In genomic region chr15:66711886-66712285, GRCh38 we compare ENCODE assay signal across 10 cellular contexts.
"Had no signal": no experiment of that assay in that cellular context is flagged by ENCODE, and none has a peak within 500 bp of the region (broad histone marks: within the 10 kb centered on the region; RNA-seq: fewer than 3 reads in every experiment).

No MANE protein-coding gene starts in this region.

- H3K27ac ChIP-seq: psoas muscle had no signal

- H3K4me3 ChIP-seq: psoas muscle had no signal

- DNase-seq: activated CD4-positive, alpha-beta T cell treated with anti-CD3 and anti-CD28 coated beads, Interleukin-2, amount 50 U/mL, for 1 hour; activated CD4-positive, CD25-positive, alpha-beta regulatory T cell; activated naive CD4-positive, alpha-beta T cell treated with anti-CD3 and anti-CD28 coated beads, Interleukin-2, amount 50 U/mL, for 16 hours; amniotic stem cell; naive thymus-derived CD8-positive, alpha-beta T cell; occipital lobe; psoas muscle; stimulated activated CD4-positive, alpha-beta T cell treated with anti-CD3 and anti-CD28 coated beads, Interleukin-2, amount 100 ng/mL, for 48 hours; trophoblast cell had no signal

- ATAC-seq: esophagus mucosa; naive thymus-derived CD8-positive, alpha-beta T cell; psoas muscle had no signal

- H3K9me3 ChIP-seq: psoas muscle had no signal
